Comparison of ENCODE assay signal across 14 cellular contexts in genomic region chr2:213766062-213766461, GRCh38.
DNase-seq lines count a peak whose midpoint lies in the region; ATAC-seq, FAIRE-seq and TF ChIP-seq lines count a peak whose summit lies in the region.
"Had no signal": no experiment of that assay in that cellular context is flagged by ENCODE, and none has a peak within 500 bp of the region (broad histone marks: within the 10 kb centered on the region; RNA-seq: fewer than 3 reads in every experiment).

No MANE protein-coding gene starts in this region.

- H3K27me3 ChIP-seq in ACC112 (ENCODE audit: insufficient read depth, low read length): no peaks in the 10 kb centered on the region
- H3K27me3 ChIP-seq: tibial artery had no signal

- no peak for DNase-seq in GM19239 (ENCODE audit: insufficient read length, low spot score)
- no peak for DNase-seq in GM10266 (ENCODE audit: extremely low spot score)
- no peak for DNase-seq in stimulated activated CD4-positive, alpha-beta T cell treated with anti-CD3 and anti-CD28 coated beads, Interleukin-15, amount 100 ng/mL, for 24 hours
- no peak for DNase-seq in KBM-7
- DNase-seq in activated CD8-positive, alpha-beta memory T cell treated with anti-CD3 and anti-CD28 coated beads for 24 hours: no peak
- DNase-seq: activated CD4-positive, CD25-positive, alpha-beta regulatory T cell treated with anti-CD3 and anti-CD28 coated beads, Interleukin-2, amount 50 U/mL, for 72 hours; activated naive CD4-positive, alpha-beta T cell treated with Interleukin-2 at 50 U/mL for 16 hours; glutamatergic neuron; NCI-H1694 treated with DMSO at 0.1 percent for 48 hours; tibial artery had no signal

- H3K79me2 ChIP-seq in ACC112 (ENCODE audit: control insufficient read depth, insufficient read depth, low read length, unreplicated experiment): no peaks in the 10 kb centered on the region

- FAIRE-seq in GM19239 (lab: Jason Lieb, UNC): peak; percentile 71

- no peak for TF ChIP-seq CTCF in GM10266 (IDR thresholded peaks at IDR 0.05; ENCODE audit: control insufficient read depth, insufficient read depth, low read depth, missing control alignments)

- peak overlapping the region; percentile 35 for H3K4me3 ChIP-seq in ACC112 (ENCODE audit: low read depth, low read length)
- H3K4me3 ChIP-seq: lung, tibial artery had no signal

- H2AFZ ChIP-seq in ACC112 (ENCODE audit: low read length, unreplicated experiment): peak overlapping the region; percentile 47

- peaks cover 9% of the 10 kb centered on the region for H3K4me1 ChIP-seq in ACC112 (ENCODE audit: control insufficient read depth, insufficient read depth, low read length, unreplicated experiment)
- H3K4me1 ChIP-seq: tibial artery had no signal

- no peaks in the 10 kb centered on the region for H3K36me3 ChIP-seq in ACC112 (ENCODE audit: insufficient read depth, low read length)
- H3K36me3 ChIP-seq: tibial artery had no signal

- in situ Hi-C loops in KBM-7 (cut with MboI; ENCODE audit: low pct_unique_long_range_greater_than_20kb, low sequenced_read_pairs): no loop called here

- ATAC-seq in HG02642 (IDR thresholded peaks at IDR 0.05; ENCODE audit: poor library complexity, unreplicated experiment) (peak; percentile 35), HG03439 (IDR thresholded peaks at IDR 0.05; ENCODE audit: unreplicated experiment) (peak; percentile 39)

- no peak overlapping the region for H3K27ac ChIP-seq in ACC112 (ENCODE audit: low read depth, low read length)
- H3K27ac ChIP-seq: tibial artery had no signal
